ENCODE assay signal across 1 cellular context in the genomic region with DNA sequence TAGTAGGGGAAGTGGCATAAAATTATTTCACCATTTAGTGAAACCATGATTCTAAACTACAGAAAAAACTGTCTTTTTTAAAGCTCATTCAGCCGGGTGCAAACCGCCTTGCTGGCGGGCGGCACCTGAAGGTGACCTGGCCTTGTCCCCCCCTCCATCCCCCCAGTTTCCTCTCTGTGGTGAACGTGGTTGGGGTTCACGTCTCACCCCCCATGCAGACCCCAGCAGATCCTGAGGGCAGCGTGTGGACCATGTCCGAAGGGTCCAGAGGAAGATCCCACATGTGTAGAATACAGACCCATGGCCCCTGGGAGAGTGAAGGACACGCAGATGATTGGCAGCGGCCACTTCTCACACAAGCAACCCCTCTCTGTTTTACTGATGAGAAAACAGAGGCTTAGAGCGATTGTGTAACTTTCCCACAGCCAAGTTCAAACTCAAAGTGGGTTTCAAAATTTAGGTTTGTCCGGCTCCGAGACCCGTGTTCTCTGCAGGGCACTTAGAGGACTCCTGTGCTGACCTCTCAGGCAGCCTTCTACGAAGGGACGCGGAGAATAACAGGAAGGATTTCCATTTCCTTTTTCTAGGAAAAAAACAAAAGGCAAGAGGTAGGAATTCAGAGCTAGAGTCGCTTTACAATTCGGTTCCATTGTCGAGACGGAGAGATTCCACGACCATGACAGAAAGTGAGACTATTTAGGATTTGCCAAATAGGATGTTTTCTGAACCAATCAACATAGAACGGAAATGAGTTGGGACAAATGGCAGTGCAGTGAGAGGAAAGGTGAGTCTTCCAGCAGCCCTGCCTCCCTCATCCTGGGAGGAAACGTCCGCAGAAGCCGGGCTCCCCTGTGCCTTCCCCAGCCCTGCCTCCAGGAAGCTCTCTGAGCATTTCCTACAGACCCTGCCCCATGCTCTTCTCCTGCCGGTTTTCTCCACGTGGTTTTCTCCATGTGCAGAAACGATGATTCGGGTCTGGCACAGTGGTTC.
TF ChIP-seq lines count a peak whose summit lies in the region.

No MANE protein-coding gene starts in this region.

TF ChIP-seq in IMR-90, 13 proteins besides CTCF, POLR2A, EP300 and RAD21:
- TF ChIP-seq, protein P1, sequence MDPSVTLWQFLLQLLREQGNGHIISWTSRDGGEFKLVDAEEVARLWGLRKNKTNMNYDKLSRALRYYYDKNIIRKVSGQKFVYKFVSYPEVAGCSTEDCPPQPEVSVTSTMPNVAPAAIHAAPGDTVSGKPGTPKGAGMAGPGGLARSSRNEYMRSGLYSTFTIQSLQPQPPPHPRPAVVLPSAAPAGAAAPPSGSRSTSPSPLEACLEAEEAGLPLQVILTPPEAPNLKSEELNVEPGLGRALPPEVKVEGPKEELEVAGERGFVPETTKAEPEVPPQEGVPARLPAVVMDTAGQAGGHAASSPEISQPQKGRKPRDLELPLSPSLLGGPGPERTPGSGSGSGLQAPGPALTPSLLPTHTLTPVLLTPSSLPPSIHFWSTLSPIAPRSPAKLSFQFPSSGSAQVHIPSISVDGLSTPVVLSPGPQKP (IDR thresholded peaks at IDR 0.05; ENCODE audit: borderline replicate concordance, low read depth, low read length) = no peak
- 0 out of 2 replicates have a peak, but pooled peaks have one; percentile 6 for TF ChIP-seq CEBPB (IDR thresholded peaks at IDR 0.05; ENCODE audit: low read depth, low read length)
